Comparison of ENCODE assay signal across 8 cellular contexts in genomic region chrX:154136627-154137161, GRCh38. TPM values are rescaled to one million over a fixed set of nuclear protein-coding genes. Genes with fewer than 3 reads are reported as not detected.
A peak's percentile ranks its signal among the peaks of the same experiment; 100 is the strongest.
DNase-seq lines count a peak whose midpoint lies in the region; ATAC-seq and TF ChIP-seq lines count a peak whose summit lies in the region.

No MANE protein-coding gene starts in this region.

- peak; percentile 90 for TF ChIP-seq CTCF in HEK293 (tag by site-specific recombination; IDR thresholded peaks at IDR 0.05)
- TF ChIP-seq CTCF in foreskin fibroblast (IDR thresholded peaks at IDR 0.05; ENCODE audit: low read depth, low read length), result peak; percentile 60
- TF ChIP-seq CTCF in osteocyte (IDR thresholded peaks at IDR 0.05), result peak; percentile 79
- TF ChIP-seq CTCF in suprapubic skin (IDR thresholded peaks at IDR 0.05), result peak; percentile 43 to 80

- CTCF ChIA-PET in HEK293 (lab: Yijun Ruan, JAX), result interaction anchor here (0.6 to 1.5 kb wide), 6 partner anchors 10 to 400 kb away, joined by 3 to 5 read pairs (median 3); no protein-coding TSS in a partner anchor

- peaks cover 2% of the 10 kb centered on the region for H3K27me3 Mint-ChIP-seq in activated T-helper 1 cell treated with anti-CD3 and anti-CD28 coated beads, Interleukin-12 subunit alpha, Interleukin-12 subunit beta, Interleukin-2, Interleukin-4 antibody, amounts not matched to agents 30 ng/mL and 10 ng/mL and 1 ng/mL, durations not matched to agents 14 hours and 24 hours and 36 hours (ENCODE audit: insufficient read depth)
- peaks cover 5% of the 10 kb centered on the region for H3K27me3 Mint-ChIP-seq in osteocyte (ENCODE audit: unreplicated experiment)

- POLR2A ChIA-PET in HEK293 (lab: Yijun Ruan, JAX), result no interaction called here

- H3K4me1 ChIP-seq in BLaER1 treated with 17β-estradiol and CSF1 and Interleukin-3, amounts not matched to agents 10 nM and 100 nM, result peaks cover 0 to 34% (median 17%) of the 10 kb centered on the region in 10 experiments; a peak in 19 of 20 replicates
- no peaks in the 10 kb centered on the region for H3K4me1 ChIP-seq in HEK293 (ENCODE audit: control insufficient read depth, insufficient read depth, low read length)
- H3K4me1 ChIP-seq in suprapubic skin, result peaks cover 3% of the 10 kb centered on the region

- peak overlapping the region; percentile 68 for H3K4me3 Mint-ChIP-seq in activated T-helper 1 cell treated with anti-CD3 and anti-CD28 coated beads, Interleukin-12 subunit alpha, Interleukin-12 subunit beta, Interleukin-2, Interleukin-4 antibody, amounts not matched to agents 30 ng/mL and 10 ng/mL and 1 ng/mL, durations not matched to agents 14 hours and 24 hours and 36 hours
- H3K4me3 Mint-ChIP-seq in osteocyte (ENCODE audit: unreplicated experiment), result peak overlapping the region; percentile 77

- no peak for TF ChIP-seq EP300 in suprapubic skin (IDR thresholded peaks at IDR 0.05)

- no peaks in the 10 kb centered on the region for H3K36me3 ChIP-seq in BLaER1 treated with 17β-estradiol and CSF1 and Interleukin-3, amounts not matched to agents 10 nM and 100 nM
- no peaks in the 10 kb centered on the region for H3K36me3 ChIP-seq in HEK293 (ENCODE audit: control insufficient read depth in 2 of 2, insufficient read depth in 1 of 2, low read length in 2 of 2)
- H3K36me3 ChIP-seq in suprapubic skin, result no peaks in the 10 kb centered on the region

- no peak for ATAC-seq in HG03135 (IDR thresholded peaks at IDR 0.05; ENCODE audit: unreplicated experiment)

- H3K4me1 Mint-ChIP-seq in activated T-helper 1 cell treated with anti-CD3 and anti-CD28 coated beads, Interleukin-12 subunit alpha, Interleukin-12 subunit beta, Interleukin-2, Interleukin-4 antibody, amounts not matched to agents 30 ng/mL and 10 ng/mL and 1 ng/mL, durations not matched to agents 14 hours and 24 hours and 36 hours (ENCODE audit: low read depth), result peaks cover 12% of the 10 kb centered on the region
- H3K4me1 Mint-ChIP-seq in osteocyte (ENCODE audit: unreplicated experiment), result no peaks in the 10 kb centered on the region

- H3K36me3 Mint-ChIP-seq in activated T-helper 1 cell treated with anti-CD3 and anti-CD28 coated beads, Interleukin-12 subunit alpha, Interleukin-12 subunit beta, Interleukin-2, Interleukin-4 antibody, amounts not matched to agents 30 ng/mL and 10 ng/mL and 1 ng/mL, durations not matched to agents 14 hours and 24 hours and 36 hours (ENCODE audit: low read depth), result no peaks in the 10 kb centered on the region
- H3K36me3 Mint-ChIP-seq in osteocyte (ENCODE audit: unreplicated experiment), result no peaks in the 10 kb centered on the region

- DNase-seq in OCI-M1 (lab: John Stamatoyannopoulos, UW) (peak; percentile 55), foreskin fibroblast (peak; percentile 16 to 76), osteocyte (ENCODE audit: extremely low spot score, unreplicated experiment) (peak; percentile 90), suprapubic skin (ENCODE audit: low spot score in 2 of 2) (peak; percentile 77 to 79)
- DNase-seq in activated T-helper 1 cell treated with anti-CD3 and anti-CD28 coated beads, Interleukin-12 subunit alpha, Interleukin-12 subunit beta, Interleukin-2, Interleukin-4 antibody, amounts not matched to agents 30 ng/mL and 10 ng/mL and 1 ng/mL, durations not matched to agents 14 hours and 24 hours and 36 hours (ENCODE audit: low spot score), result peak; percentile 51

- H4K20me1 ChIP-seq in BLaER1 treated with 17β-estradiol and CSF1 and Interleukin-3, amounts not matched to agents 10 nM and 100 nM, result peaks cover 0 to 2% (median 0%) of the 10 kb centered on the region in 11 experiments; a peak in 1 of 22 replicates

- H3K27ac Mint-ChIP-seq in activated T-helper 1 cell treated with anti-CD3 and anti-CD28 coated beads, Interleukin-12 subunit alpha, Interleukin-12 subunit beta, Interleukin-2, Interleukin-4 antibody, amounts not matched to agents 30 ng/mL and 10 ng/mL and 1 ng/mL, durations not matched to agents 14 hours and 24 hours and 36 hours, result peak overlapping the region; percentile 79
- no peak overlapping the region for H3K27ac Mint-ChIP-seq in osteocyte (ENCODE audit: unreplicated experiment)

- peak overlapping the region; percentile 52 to 76 (median 68); a peak in 21 of 22 replicates for H3K9ac ChIP-seq in BLaER1 treated with 17β-estradiol and CSF1 and Interleukin-3, amounts not matched to agents 10 nM and 100 nM

- TF ChIP-seq POLR2A in suprapubic skin (IDR thresholded peaks at IDR 0.05), result no peak

- WGBS in suprapubic skin, result 13% methylated on average over 21 of the region's 44 CpGs

- intact Hi-C loops in activated T-helper 1 cell treated with anti-CD3 and anti-CD28 coated beads, Interleukin-12 subunit alpha, Interleukin-12 subunit beta, Interleukin-2, Interleukin-4 antibody, amounts not matched to agents 30 ng/mL and 10 ng/mL and 1 ng/mL, durations not matched to agents 14 hours and 24 hours and 36 hours (cut with micrococcal nuclease), result no loop called here

- peak overlapping the region; percentile 44 to 70 (median 64) for H3K4me2 ChIP-seq in BLaER1 treated with 17β-estradiol and CSF1 and Interleukin-3, amounts not matched to agents 10 nM and 100 nM

- peaks cover 46 to 97% (median 79%) of the 10 kb centered on the region in 11 experiments for H3K27me3 ChIP-seq in BLaER1 treated with 17β-estradiol and CSF1 and Interleukin-3, amounts not matched to agents 10 nM and 100 nM
- H3K27me3 ChIP-seq in suprapubic skin, result no peaks in the 10 kb centered on the region

- peak overlapping the region; percentile 20 to 76 (median 57); a peak in 19 of 22 replicates for H3K27ac ChIP-seq in BLaER1 treated with 17β-estradiol and CSF1 and Interleukin-3, amounts not matched to agents 10 nM and 100 nM
- no peak overlapping the region for H3K27ac ChIP-seq in HEK293 (ENCODE audit: extremely low read depth, low read depth, low read length)
- H3K27ac ChIP-seq in suprapubic skin, result no peak overlapping the region

- no peaks in the 10 kb centered on the region for H3K9me3 Mint-ChIP-seq in activated T-helper 1 cell treated with anti-CD3 and anti-CD28 coated beads, Interleukin-12 subunit alpha, Interleukin-12 subunit beta, Interleukin-2, Interleukin-4 antibody, amounts not matched to agents 30 ng/mL and 10 ng/mL and 1 ng/mL, durations not matched to agents 14 hours and 24 hours and 36 hours
- peaks cover 4% of the 10 kb centered on the region for H3K9me3 Mint-ChIP-seq in osteocyte (ENCODE audit: unreplicated experiment)

- H3K9me3 ChIP-seq in BLaER1 treated with 17β-estradiol and CSF1 and Interleukin-3, amounts not matched to agents 10 nM and 100 nM (replicated peaks in 1 of 11), result peaks cover 0 to 23% (median 0%) of the 10 kb centered on the region in 11 experiments; a peak in 6 of 22 replicates
- H3K9me3 ChIP-seq in HEK293 (ENCODE audit: control insufficient read depth, insufficient read depth, low read depth, low read length), result no peaks in the 10 kb centered on the region
- no peaks in the 10 kb centered on the region for H3K9me3 ChIP-seq in suprapubic skin

- peak overlapping the region in 7 of 10 experiments; percentile 14 to 51 (median 35); a peak in 10 of 20 replicates for H3K4me3 ChIP-seq in BLaER1 treated with 17β-estradiol and CSF1 and Interleukin-3, amounts not matched to agents 10 nM and 100 nM
- H3K4me3 ChIP-seq in HEK293 (ENCODE audit: low read depth, low read length), result no peak overlapping the region
- H3K4me3 ChIP-seq in foreskin fibroblast (ENCODE audit: low read depth in 1 of 2, low read length in 2 of 2), result peak overlapping the region; percentile 33 to 36
- H3K4me3 ChIP-seq in suprapubic skin, result peak overlapping the region; percentile 37

TF ChIP-seq in HEK293, 187 proteins besides CTCF, POLR2A, EP300 and RAD21 (continues in another document):
- TF ChIP-seq ZNF223 (tag by site-specific recombination; IDR thresholded peaks at IDR 0.05) (no peak), ZBTB26 (tag by site-specific recombination; optimal IDR thresholded peaks at IDR 0.05) (peak; percentile 46), ZNF24 (tag by site-specific recombination; IDR thresholded peaks at IDR 0.05) (no peak), ZBTB1 (tag by site-specific recombination; IDR thresholded peaks at IDR 0.05) (no peak), ZSCAN18 (tag by site-specific recombination; IDR thresholded peaks at IDR 0.05) (no peak), ZNF544 (tag by site-specific recombination; IDR thresholded peaks at IDR 0.05) (no peak), REPIN1 (tag by site-specific recombination; IDR thresholded peaks at IDR 0.05; ENCODE audit: low read depth) (no peak)

RNA-seq across cellular contexts. Expression of gene OPN1LW, which starts 7.3 kb away (rescaled TPM):
- not detected in 2 replicates for total RNA-seq in activated T-helper 1 cell treated with anti-CD3 and anti-CD28 coated beads, Interleukin-12 subunit alpha, Interleukin-12 subunit beta, Interleukin-2, Interleukin-4 antibody, amounts not matched to agents 30 ng/mL and 10 ng/mL and 1 ng/mL, durations not matched to agents 14 hours and 24 hours and 36 hours
- total RNA-seq in osteocyte (not detected in 2 replicates), suprapubic skin (not detected)

RNA-seq across cellular contexts. Expression of gene MECP2, which starts 39.2 kb away (rescaled TPM):
- total RNA-seq in activated T-helper 1 cell treated with anti-CD3 and anti-CD28 coated beads, Interleukin-12 subunit alpha, Interleukin-12 subunit beta, Interleukin-2, Interleukin-4 antibody, amounts not matched to agents 30 ng/mL and 10 ng/mL and 1 ng/mL, durations not matched to agents 14 hours and 24 hours and 36 hours, result 53.4 and 59.4 TPM in 2 replicates
- total RNA-seq in osteocyte, result 43.7 and 44.6 TPM in 2 replicates
- total RNA-seq in suprapubic skin, result 10 to 100 TPM; 19.7 to 76.0 (median 33.9) TPM

RNA-seq across cellular contexts. Expression of gene OPN1MW, which starts 45.7 kb away (rescaled TPM):
- not detected in 2 replicates for total RNA-seq in activated T-helper 1 cell treated with anti-CD3 and anti-CD28 coated beads, Interleukin-12 subunit alpha, Interleukin-12 subunit beta, Interleukin-2, Interleukin-4 antibody, amounts not matched to agents 30 ng/mL and 10 ng/mL and 1 ng/mL, durations not matched to agents 14 hours and 24 hours and 36 hours
- not detected in 2 replicates for total RNA-seq in osteocyte
- total RNA-seq in suprapubic skin, result not detected

Comparison
In these comparisons a context has a peak if more than half of its experiments do, and no peak if none do; other contexts are left out.
1. H3K27ac ChIP-seq: peak in BLaER1 treated with 17β-estradiol and CSF1 and Interleukin-3, amounts not matched to agents 10 nM and 100 nM (11 of 11); none in HEK293 (single experiment) and suprapubic skin (single experiment).
2. Peak in every context shown above with its lines, with median percentiles within 50 percentile points of each other: CTCF ChIP-seq and DNase-seq.